In the genomic region with DNA sequence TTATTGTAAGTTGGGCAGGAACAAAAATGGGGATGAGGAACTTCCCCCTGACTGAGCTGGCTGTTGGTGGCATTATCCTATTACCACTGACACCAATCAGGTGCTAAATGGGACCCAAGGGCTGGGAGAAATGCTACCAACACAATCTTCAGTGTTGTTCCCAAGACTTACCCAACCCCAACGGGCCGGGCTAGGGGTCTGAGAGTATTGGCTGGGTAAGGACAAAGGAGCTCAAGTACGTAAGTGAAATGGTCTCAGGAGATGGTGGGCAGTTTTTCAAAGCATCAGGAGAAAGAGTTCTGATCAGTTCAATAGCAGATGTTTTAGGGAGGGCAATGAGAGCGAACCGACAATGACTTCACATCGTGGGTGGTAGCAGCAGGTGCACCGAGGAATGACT, we compare ENCODE assay signal across 22 cellular contexts.
"Had no signal": no experiment of that assay in that cellular context is flagged by ENCODE, and none has a peak within 500 bp of the region (broad histone marks: within the 10 kb centered on the region; RNA-seq: fewer than 3 reads in every experiment).

No MANE protein-coding gene starts in this region.

- H3K9me3 Mint-ChIP-seq: mesothelial cell of epicardium; natural killer cell; neural crest cell; stimulated activated effector memory CD8-positive, alpha-beta T cell treated with anti-CD3 and anti-CD28 coated beads, Interleukin-12 subunit alpha, Interleukin-12 subunit beta, amount 100 ng/mL, for 72 hours had no signal

- H3K4me1 Mint-ChIP-seq: mesothelial cell of epicardium had no signal

- H3K4me3 Mint-ChIP-seq: memory B cell; mesothelial cell of epicardium; natural killer cell; neural crest cell; stimulated activated effector memory CD8-positive, alpha-beta T cell treated with anti-CD3 and anti-CD28 coated beads, Interleukin-12 subunit alpha, Interleukin-12 subunit beta, amount 100 ng/mL, for 72 hours had no signal

- H3K4me1 ChIP-seq: gastrocnemius medialis, heart right ventricle, left ventricle myocardium inferior, lower lobe of right lung, suprapubic skin, upper lobe of left lung had no signal

- H3K27me3 ChIP-seq: gastrocnemius medialis, heart right ventricle, ovary, suprapubic skin, thyroid gland, upper lobe of left lung had no signal

- H3K4me3 ChIP-seq: gastrocnemius medialis, heart right ventricle, left ventricle myocardium inferior, lower lobe of right lung, ovary, suprapubic skin, thyroid gland, upper lobe of left lung had no signal

- ATAC-seq: esophagus mucosa; gastrocnemius medialis; heart right ventricle; lower lobe of right lung; natural killer cell; right cardiac atrium; stimulated activated effector memory CD8-positive, alpha-beta T cell treated with anti-CD3 and anti-CD28 coated beads, Interleukin-12 subunit alpha, Interleukin-12 subunit beta, amount 100 ng/mL, for 72 hours; stimulated activated naive CD8-positive, alpha-beta T cell treated with anti-CD3 and anti-CD28 coated beads, Interleukin-15, Interleukin-2, amounts not matched to agents 100 U/mL and 50 U/mL, for 24 hours had no signal

- H3K27ac Mint-ChIP-seq: memory B cell; mesothelial cell of epicardium; natural killer cell; stimulated activated effector memory CD8-positive, alpha-beta T cell treated with anti-CD3 and anti-CD28 coated beads, Interleukin-12 subunit alpha, Interleukin-12 subunit beta, amount 100 ng/mL, for 72 hours had no signal

- DNase-seq: cerebellar nuclear complex; effector CD8-positive, alpha-beta T cell; gastrocnemius medialis; heart right ventricle; hypothalamus; left ventricle myocardium inferior; lower lobe of right lung; natural killer cell; ovary; right cardiac atrium; small intestine; stimulated activated CD4-positive, alpha-beta T cell treated with anti-CD3 and anti-CD28 coated beads, Interleukin-4, amount 100 ng/mL, for 1 hour; stimulated activated CD8-positive, alpha-beta memory T cell treated with anti-CD3 and anti-CD28 coated beads, Interleukin-4, amount 100 ng/mL, for 48 hours; stimulated activated naive CD8-positive, alpha-beta T cell treated with anti-CD3 and anti-CD28 coated beads, Interleukin-15, Interleukin-2, amounts not matched to agents 100 U/mL and 50 U/mL, for 24 hours; thyroid gland; upper lobe of left lung had no signal

- H3K27ac ChIP-seq: gastrocnemius medialis, heart right ventricle, left ventricle myocardium inferior, lower lobe of right lung, ovary, suprapubic skin, thyroid gland, upper lobe of left lung had no signal

- H3K36me3 ChIP-seq: gastrocnemius medialis, heart right ventricle, left ventricle myocardium inferior, lower lobe of right lung, ovary, suprapubic skin, thyroid gland, upper lobe of left lung had no signal

- H3K9me3 ChIP-seq: gastrocnemius medialis, heart right ventricle, left ventricle myocardium inferior, lower lobe of right lung, ovary, suprapubic skin, thyroid gland, upper lobe of left lung had no signal

- H3K36me3 Mint-ChIP-seq: memory B cell; mesothelial cell of epicardium; natural killer cell; stimulated activated effector memory CD8-positive, alpha-beta T cell treated with anti-CD3 and anti-CD28 coated beads, Interleukin-12 subunit alpha, Interleukin-12 subunit beta, amount 100 ng/mL, for 72 hours had no signal
